ENCODE assay signal across 8 cellular contexts in genomic region chr5:36606437-36607113, GRCh38. TPM values are rescaled to one million over a fixed set of nuclear protein-coding genes. Genes with fewer than 3 reads are reported as not detected.
A peak's percentile ranks its signal among the peaks of the same experiment; 100 is the strongest.
DNase-seq lines count a peak whose midpoint lies in the region; ATAC-seq and TF ChIP-seq lines count a peak whose summit lies in the region.

Gene SLC1A3 (plus strand): TSS chr5:36606606. CDS start chr5:36608424, 1,818 bp downstream.

- no peaks in the 10 kb centered on the region for H3K9me3 Mint-ChIP-seq in T-cell

- peak within 1 kb of the TSS; percentile 46 to 69 (median 49) for H3K4me3 Mint-ChIP-seq in T-cell

- peaks cover 15 to 19% (median 19%) of the 10 kb centered on the region in 3 donors for H3K4me1 Mint-ChIP-seq in T-cell

- peak within 1 kb of the TSS; percentile 78 for H3K4me3 ChIP-seq in HL-60 (replicated peaks; ENCODE audit: insufficient read depth, low read length)
- peak within 1 kb of the TSS; percentile 75 to 88 for H3K4me3 ChIP-seq in duodenal mucosa (ENCODE audit: low read depth in 1 of 2, low read length in 2 of 2)
- H3K4me3 ChIP-seq in lower lobe of right lung = peak within 1 kb of the TSS; percentile 59

- H3K27me3 ChIP-seq in HL-60 (ENCODE audit: insufficient read depth, poor library complexity, severe bottlenecking) = no peaks in the 10 kb centered on the region
- peaks cover 7 to 34% of the 10 kb centered on the region in 2 donors for H3K27me3 ChIP-seq in duodenal mucosa (ENCODE audit: control insufficient read depth in 1 of 2, insufficient read depth in 2 of 2, low read length in 2 of 2)
- H3K27me3 ChIP-seq in lower lobe of right lung (ENCODE audit: low read depth) = peaks cover 7% of the 10 kb centered on the region

- H3K27ac ChIP-seq in HL-60 (replicated peaks) (peak within 1 kb of the TSS; percentile 5), duodenal mucosa (ENCODE audit: low read depth, low read length) (no peak within 1 kb of the TSS), lower lobe of right lung (peak within 1 kb of the TSS; percentile 52)

- intact Hi-C loops in lower lobe of right lung (cut with DNase I) = no loop called here

- no peaks in the 10 kb centered on the region for H3K9me3 ChIP-seq in ES-I3 (ENCODE audit: control insufficient read depth, insufficient read depth, low read length)
- no peaks in the 10 kb centered on the region for H3K9me3 ChIP-seq in duodenal mucosa (ENCODE audit: control insufficient read depth in 1 of 2, low read length in 2 of 2)
- no peaks in the 10 kb centered on the region for H3K9me3 ChIP-seq in lower lobe of right lung

- ATAC-seq in GM21390 (IDR thresholded peaks at IDR 0.05; ENCODE audit: unreplicated experiment) = peak; percentile 91
- ATAC-seq in T-cell (replicated peaks in 1 of 4) = peak in 3 of 4 experiments; percentile 23 to 48 (median 43)
- peak; percentile 92 for ATAC-seq in lower lobe of right lung

- H3K36me3 ChIP-seq in ES-I3 (ENCODE audit: insufficient read depth, low read length) (no peaks in the 10 kb centered on the region), duodenal mucosa (ENCODE audit: control insufficient read depth in 1 of 2, insufficient read depth in 2 of 2, low read length in 2 of 2) (no peaks in the 10 kb centered on the region), lower lobe of right lung (no peaks in the 10 kb centered on the region)

- peaks cover 45 to 50% of the 10 kb centered on the region in 2 donors for H3K27me3 Mint-ChIP-seq in T-cell

- TF ChIP-seq CTCF in HL-60 (IDR thresholded peaks at IDR 0.05; ENCODE audit: insufficient read depth, low read length) (no peak), lower lobe of right lung (IDR thresholded peaks at IDR 0.05) (no peak)

- POLR2A ChIA-PET in T-cell (lab: Charles Lee) = interaction anchor here in 1 of 2 donors (0.6 kb wide), 1 partner anchor 30 kb away, joined by 3 read pairs; no protein-coding TSS in a partner anchor

- H3K27ac Mint-ChIP-seq in T-cell = no peak within 1 kb of the TSS

- H3K4me1 ChIP-seq in ES-I3 (ENCODE audit: insufficient read depth, low read length) = peaks cover 10% of the 10 kb centered on the region
- peaks cover 0 to 3% of the 10 kb centered on the region in 2 donors for H3K4me1 ChIP-seq in duodenal mucosa (ENCODE audit: control insufficient read depth in 1 of 2, insufficient read depth in 2 of 2, low read length in 2 of 2)
- H3K4me1 ChIP-seq in lower lobe of right lung = no peaks in the 10 kb centered on the region

- DNase-seq in HL-60 (ENCODE audit: low read depth in 1 of 2, low spot score in 1 of 2) = peak; percentile 47 to 49
- peak in 3 of 34 experiments; percentile 0 to 2 (median 0) for DNase-seq in T-cell
- DNase-seq in lower lobe of right lung = peak; percentile 55
- DNase-seq in stimulated activated CD4-positive, alpha-beta T cell treated with anti-CD3 and anti-CD28 coated beads, Interleukin-4, amount 100 ng/mL, for 4 hours = peak; percentile 16 to 17
- DNase-seq in NCI-H2029 (lab: John Stamatoyannopoulos, UW) = no peak

- H3K9ac ChIP-seq in ES-I3 (ENCODE audit: low read depth, low read length) (peak within 1 kb of the TSS; percentile 51), duodenal mucosa (ENCODE audit: low read depth in 1 of 2, low read length in 2 of 2) (peak within 1 kb of the TSS; percentile 28 to 51)

- no peaks in the 10 kb centered on the region for H3K36me3 Mint-ChIP-seq in T-cell

- CTCF ChIA-PET in T-cell (lab: Charles Lee) = no interaction called here

RNA-seq across cellular contexts. Expression of gene SLC1A3, which starts in this region (rescaled TPM):
- total RNA-seq in T-cell (under 1 TPM in 3 of 5 donors, not detected in 2; 0.12 to 0.25 (median 0.23) TPM), lower lobe of right lung (52.1 TPM)

Comparison
In these comparisons a context has a peak if more than half of its experiments do, and no peak if none do; other contexts are left out.
1. RNA of gene SLC1A3 (total RNA-seq): 52.1 TPM in lower lobe of right lung (single experiment); 0.12 to 0.25 TPM in T-cell; every median in the first group is over 10 times any median in the second.
2. Peak in ATAC-seq in T-cell; RNA of the gene not detected or under 1 TPM.
3. Peak in every context shown above with its lines, with median percentiles within 50 percentile points of each other: ATAC-seq and H3K4me3 ChIP-seq.